In genomic region chr7:30173058-30173897, GRCh38 we compare ENCODE assay signal across 8 cellular contexts. TPM values are rescaled to one million over a fixed set of nuclear protein-coding genes. Genes with fewer than 3 reads are reported as not detected.
DNase-seq lines count a peak whose midpoint lies in the region; ATAC-seq and TF ChIP-seq lines count a peak whose summit lies in the region.

No MANE protein-coding gene starts in this region.

- H3K4me1 ChIP-seq in prostate gland (replicated peaks), result no peaks in the 10 kb centered on the region

- intact Hi-C loops in prostate gland (cut with DNase I), result no loop called here

- TF ChIP-seq POLR2A in prostate gland (IDR thresholded peaks at IDR 0.05), result no peak

- no peaks in the 10 kb centered on the region for H3K27me3 ChIP-seq in MG63
- no peaks in the 10 kb centered on the region for H3K27me3 ChIP-seq in prostate gland (replicated peaks; ENCODE audit: insufficient read depth)

- DNase-seq in AG08395 (ENCODE audit: low spot score), result peak; percentile 92
- DNase-seq in MG63, result peak; percentile 99
- DNase-seq in SK-MEL-5 (ENCODE audit: low read depth, low spot score), result peak; percentile 98
- DNase-seq in fibroblast of the conjunctiva (ENCODE audit: low read depth), result peak; percentile 91
- peak; percentile 91 for DNase-seq in prostate gland (ENCODE audit: low spot score)
- no peak for DNase-seq in NCI-H1048 (lab: John Stamatoyannopoulos, UW)
- DNase-seq in SW 1271 (lab: John Stamatoyannopoulos, UW), result no peak

- in situ Hi-C loops in SK-MEL-5 (cut with HindIII; ENCODE audit: low pct_unique_long_range_greater_than_20kb, low sequenced_read_pairs), result no loop called here

- ATAC-seq in HG03521 (IDR thresholded peaks at IDR 0.05; ENCODE audit: unreplicated experiment), result no peak

- WGBS in prostate gland, result 9% methylated on average over 13 of the region's 13 CpGs

- no peaks in the 10 kb centered on the region for H3K9me3 ChIP-seq in MG63
- H3K9me3 ChIP-seq in prostate gland, result no peaks in the 10 kb centered on the region

- peak overlapping the region; percentile 44 to 60 for H3K27ac ChIP-seq in prostate gland

- no peaks in the 10 kb centered on the region for H3K36me3 ChIP-seq in MG63
- H3K36me3 ChIP-seq in prostate gland, result no peaks in the 10 kb centered on the region

- peak in 2 of 4 experiments; percentile 32 to 36 for TF ChIP-seq CTCF in prostate gland (IDR thresholded peaks at IDR 0.05)

- H3K4me3 ChIP-seq in MG63, result no peak overlapping the region
- H3K4me3 ChIP-seq in prostate gland, result no peak overlapping the region

RNA-seq across cellular contexts. Expression of gene MTURN, which starts 38.5 kb away (rescaled TPM):
- 2.0 and 7.1 TPM in 2 replicates for total RNA-seq in MG63 (2014; rRNA removed; shearing (Covaris generic); ENCODE audit: low replicate concordance)
- total RNA-seq in SK-MEL-5 (2014; rRNA removed; shearing (Covaris generic)), result 99.2 and 112 TPM in 2 replicates
- polyA plus RNA-seq in SK-MEL-5 (2015; cell fraction: cytosol; rRNA removed), result 57.1 and 60.0 TPM in 2 replicates
- 122 and 125 TPM in 2 replicates for polyA plus RNA-seq in SK-MEL-5 (2015; cell fraction: nucleus; rRNA removed)
- 10 to 100 TPM; 22.6 to 26.9 TPM for total RNA-seq in prostate gland

Comparison
In these comparisons a context has a peak if more than half of its experiments do, and no peak if none do; other contexts are left out.
1. DNase-seq: peak in AG08395 (single experiment), MG63 (single experiment), SK-MEL-5 (single experiment), fibroblast of the conjunctiva (single experiment) and prostate gland (single experiment); none in NCI-H1048 (single experiment) and SW 1271 (0 of 2).